ENCODE assay signal across 2 cellular contexts in genomic region chr5:174589011-174589410, GRCh38.
TF ChIP-seq lines count a peak whose summit lies in the region.

No MANE protein-coding gene starts in this region.

TF ChIP-seq in IMR-90, 13 proteins besides CTCF, POLR2A, EP300 and RAD21:
- no peak for TF ChIP-seq NFE2L2 (IDR thresholded peaks at IDR 0.05; ENCODE audit: low read depth, low read length)
- no peak for TF ChIP-seq BHLHE40 (IDR thresholded peaks at IDR 0.05; ENCODE audit: low read depth, low read length)
- TF ChIP-seq CHD1 (IDR thresholded peaks at IDR 0.05; ENCODE audit: low read depth, low read length): no peak
- no peak for TF ChIP-seq USF2 (IDR thresholded peaks at IDR 0.05; ENCODE audit: low read depth, low read length)
- no peak for TF ChIP-seq RCOR1 (IDR thresholded peaks at IDR 0.05; ENCODE audit: insufficient replicate concordance, low read length)
- TF ChIP-seq MAFK (IDR thresholded peaks at IDR 0.05; ENCODE audit: low read depth, low read length): 0 out of 2 replicates have a peak, but pooled peaks have one; percentile 15
- no peak for TF ChIP-seq CEBPB (IDR thresholded peaks at IDR 0.05; ENCODE audit: low read depth, low read length)
- no peak for TF ChIP-seq FOS (IDR thresholded peaks at IDR 0.05; ENCODE audit: low read depth, low read length)
- TF ChIP-seq, protein P1, sequence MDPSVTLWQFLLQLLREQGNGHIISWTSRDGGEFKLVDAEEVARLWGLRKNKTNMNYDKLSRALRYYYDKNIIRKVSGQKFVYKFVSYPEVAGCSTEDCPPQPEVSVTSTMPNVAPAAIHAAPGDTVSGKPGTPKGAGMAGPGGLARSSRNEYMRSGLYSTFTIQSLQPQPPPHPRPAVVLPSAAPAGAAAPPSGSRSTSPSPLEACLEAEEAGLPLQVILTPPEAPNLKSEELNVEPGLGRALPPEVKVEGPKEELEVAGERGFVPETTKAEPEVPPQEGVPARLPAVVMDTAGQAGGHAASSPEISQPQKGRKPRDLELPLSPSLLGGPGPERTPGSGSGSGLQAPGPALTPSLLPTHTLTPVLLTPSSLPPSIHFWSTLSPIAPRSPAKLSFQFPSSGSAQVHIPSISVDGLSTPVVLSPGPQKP (IDR thresholded peaks at IDR 0.05; ENCODE audit: borderline replicate concordance, low read depth, low read length): no peak

TF ChIP-seq in H1, 55 proteins besides CTCF, POLR2A, EP300 and RAD21:
- TF ChIP-seq CHD2 (IDR thresholded peaks at IDR 0.05; ENCODE audit: low read length) (no peak), ASH2L (IDR thresholded peaks at IDR 0.05; ENCODE audit: low read length) (no peak), EZH2 (IDR thresholded peaks at IDR 0.05; ENCODE audit: low read depth, low read length, severe bottlenecking) (no peak), CHD7 (IDR thresholded peaks at IDR 0.05; ENCODE audit: insufficient replicate concordance, low read length) (no peak), RFX5 (IDR thresholded peaks at IDR 0.05; ENCODE audit: borderline replicate concordance, low read depth, low read length) (no peak)
